ENCODE assay signal across 10 cellular contexts in genomic region chr9:128788445-128788844, GRCh38. TPM values are rescaled to one million over a fixed set of nuclear protein-coding genes. Genes with fewer than 3 reads are reported as not detected.
A peak's percentile ranks its signal among the peaks of the same experiment; 100 is the strongest.
DNase-seq lines count a peak whose midpoint lies in the region; ATAC-seq and TF ChIP-seq lines count a peak whose summit lies in the region.
"Had no signal": no experiment of that assay in that cellular context is flagged by ENCODE, and none has a peak within 500 bp of the region (broad histone marks: within the 10 kb centered on the region; RNA-seq: fewer than 3 reads in every experiment).

No MANE protein-coding gene starts in this region.

- H3K27me3 ChIP-seq in DOHH2 (ENCODE audit: control insufficient read depth, low read length) (no peaks in the 10 kb centered on the region), neutrophil (no peaks in the 10 kb centered on the region)
- H3K27me3 ChIP-seq: ascending aorta had no signal

- no peaks in the 10 kb centered on the region for H3K9me3 ChIP-seq in DOHH2 (ENCODE audit: control insufficient read depth, insufficient read depth, low read length)
- H3K9me3 ChIP-seq in OCI-LY7 (ENCODE audit: low read length), result peaks cover 5% of the 10 kb centered on the region; the same call in 1 of the 2 replicates
- H3K9me3 ChIP-seq in neutrophil, result no peaks in the 10 kb centered on the region
- H3K9me3 ChIP-seq: ascending aorta had no signal

- DNase-seq in OCI-LY7 (ENCODE audit: low spot score) (no peak), sciatic nerve (ENCODE audit: low spot score) (no peak), NCI-H526 treated with DMSO at 0.1 percent for 48 hours (lab: John Stamatoyannopoulos, UW) (no peak), HuH-7.5 (ENCODE audit: low spot score) (no peak)
- no peak for DNase-seq in effector memory CD8-positive, alpha-beta T cell
- DNase-seq: MV-4-11 had no signal

- no peak for TF ChIP-seq CTCF in DOHH2 (IDR thresholded peaks at IDR 0.05; ENCODE audit: low read depth, low read length, poor library complexity, severe bottlenecking)
- TF ChIP-seq CTCF in OCI-LY7 (conservative IDR thresholded peaks at IDR 0.05; ENCODE audit: low read length), result no peak
- no peak for TF ChIP-seq CTCF in neutrophil (IDR thresholded peaks at IDR 0.05)

- peaks cover 22% of the 10 kb centered on the region for H3K79me2 ChIP-seq in DOHH2 (ENCODE audit: control insufficient read depth, low read length)
- H3K79me2 ChIP-seq in OCI-LY7 (ENCODE audit: insufficient read depth, low read depth, low read length), result peaks cover 17% of the 10 kb centered on the region

- peak overlapping the region; percentile 86 for H3K4me2 ChIP-seq in DOHH2 (ENCODE audit: low read length)
- H3K4me2 ChIP-seq in OCI-LY7 (ENCODE audit: low read length), result peak overlapping the region; percentile 94

- H2AFZ ChIP-seq in OCI-LY7 (ENCODE audit: low read length), result no peak overlapping the region

- peak overlapping the region; percentile 96 to 97 for H3K27ac Mint-ChIP-seq in effector memory CD8-positive, alpha-beta T cell

- H3K9me3 Mint-ChIP-seq in effector memory CD8-positive, alpha-beta T cell, result no peaks in the 10 kb centered on the region

- H3K36me3 ChIP-seq in DOHH2 (ENCODE audit: control insufficient read depth, low read length), result peaks cover 41% of the 10 kb centered on the region
- H3K36me3 ChIP-seq in OCI-LY7 (ENCODE audit: insufficient read depth, low read length), result peaks cover 39% of the 10 kb centered on the region
- H3K36me3 ChIP-seq in neutrophil, result peaks cover 30% of the 10 kb centered on the region

- peak overlapping the region; percentile 96 to 98 for H3K4me3 Mint-ChIP-seq in effector memory CD8-positive, alpha-beta T cell

- H3K9me2 ChIP-seq in DOHH2 (replicated peaks; ENCODE audit: control insufficient read depth, low read length), result no peaks in the 10 kb centered on the region
- H3K9me2 ChIP-seq in OCI-LY7 (ENCODE audit: insufficient read depth, low read length), result no peaks in the 10 kb centered on the region

- CTCF ChIA-PET in OCI-LY7 (lab: Charles Lee; ENCODE audit: unreplicated experiment), result interaction anchor here (1.4 kb wide), 1 partner anchor 30 kb away, joined by 3 read pairs; the partner anchor contains the start of gene ENDOG

- intact Hi-C loops in OCI-LY7 (cut with micrococcal nuclease; ENCODE audit: unreplicated experiment) (loop anchor here (10.0 kb wide), 1 partner anchor 144 kb away; no protein-coding TSS in a partner anchor), sciatic nerve (cut with DNase I) (no loop called here)

- H3K36me3 Mint-ChIP-seq in effector memory CD8-positive, alpha-beta T cell (ENCODE audit: insufficient read depth), result peaks cover 26% of the 10 kb centered on the region

- H4K20me1 ChIP-seq in DOHH2 (ENCODE audit: control insufficient read depth, insufficient read depth, low read depth, low read length) (no peaks in the 10 kb centered on the region), OCI-LY7 (ENCODE audit: insufficient read depth, low read length) (no peaks in the 10 kb centered on the region)

- no peak for ATAC-seq in effector memory CD8-positive, alpha-beta T cell (replicated peaks)
- no peak for ATAC-seq in sciatic nerve
- no peak for ATAC-seq in GM18858 (IDR thresholded peaks at IDR 0.05; ENCODE audit: unreplicated experiment)

- H3K4me3 ChIP-seq in DOHH2 (ENCODE audit: low read length), result peak overlapping the region; percentile 85
- H3K4me3 ChIP-seq in OCI-LY7 (ENCODE audit: low read depth, low read length, poor library complexity, severe bottlenecking), result peak overlapping the region; percentile 97
- H3K4me3 ChIP-seq in neutrophil (ENCODE audit: low read depth in 1 of 2, low read length in 1 of 2), result peak overlapping the region in 1 of 2 experiments; percentile 84

- H3K27me3 Mint-ChIP-seq in effector memory CD8-positive, alpha-beta T cell, result no peaks in the 10 kb centered on the region

- POLR2A ChIA-PET in OCI-LY7 (lab: Charles Lee), result interaction anchor here (0.6 to 1.8 kb wide), 10 partner anchors 10 to 528 kb away, joined by 3 to 9 read pairs (median 4); partner anchors contain the start of genes ENDOG, ZDHHC12 and ZER1

- H3K4me1 Mint-ChIP-seq in effector memory CD8-positive, alpha-beta T cell (ENCODE audit: low read depth in 2 of 2), result peaks cover 19 to 20% of the 10 kb centered on the region in 2 donors

- peaks cover 25% of the 10 kb centered on the region for H3K4me1 ChIP-seq in DOHH2 (ENCODE audit: control insufficient read depth, low read length)
- peaks cover 27% of the 10 kb centered on the region for H3K4me1 ChIP-seq in OCI-LY7 (ENCODE audit: insufficient read depth, low read length, poor library complexity, severe bottlenecking)
- peaks cover 22 to 25% of the 10 kb centered on the region in 2 experiments for H3K4me1 ChIP-seq in neutrophil (ENCODE audit: control insufficient read depth in 1 of 2, insufficient read depth in 1 of 2, low read depth in 1 of 2, low read length in 1 of 2)

- no TSS peak for BruUV-seq in OCI-LY7 (replicated peaks; lab: Mats Ljungman, UMichigan)

- peaks cover 7% of the 10 kb centered on the region for H3F3A ChIP-seq in DOHH2 (ENCODE audit: control insufficient read depth, insufficient read depth)

- no peak overlapping the region for H3K27ac ChIP-seq in DOHH2 (ENCODE audit: low read depth, low read length)
- H3K27ac ChIP-seq in OCI-LY7 (ENCODE audit: low read depth, low read length, poor library complexity, severe bottlenecking), result no peak overlapping the region
- peak overlapping the region; percentile 86 for H3K27ac ChIP-seq in neutrophil

RNA-seq across cellular contexts. Expression of gene TBC1D13, which starts 1.4 kb away (rescaled TPM):
- 14.9 and 18.7 TPM in 2 replicates for total RNA-seq in OCI-LY7 (2014; rRNA removed; shearing (Covaris generic))
- total RNA-seq in OCI-LY7 (2022), result 18.9 and 24.7 TPM in 2 replicates
- total RNA-seq in sciatic nerve, result 23.2 TPM

RNA-seq across cellular contexts. Expression of gene ZER1, which starts 16.7 kb away (rescaled TPM):
- 6.9 and 11.0 TPM in 2 replicates for total RNA-seq in OCI-LY7 (2014; rRNA removed; shearing (Covaris generic))
- 15.1 and 20.0 TPM in 2 replicates for total RNA-seq in OCI-LY7 (2022)
- total RNA-seq in sciatic nerve, result 40.6 TPM

RNA-seq across cellular contexts. Expression of gene ENDOG, which starts 29.9 kb away (rescaled TPM):
- 31.9 and 35.2 TPM in 2 replicates for total RNA-seq in OCI-LY7 (2014; rRNA removed; shearing (Covaris generic))
- total RNA-seq in OCI-LY7 (2022) (24.8 and 29.4 TPM in 2 replicates), sciatic nerve (14.1 TPM)

RNA-seq across cellular contexts. Expression of gene SPOUT1, which starts 41.1 kb away (rescaled TPM):
- 38.9 and 51.2 TPM in 2 replicates for total RNA-seq in OCI-LY7 (2014; rRNA removed; shearing (Covaris generic))
- total RNA-seq in OCI-LY7 (2022) (47.8 and 52.5 TPM in 2 replicates), sciatic nerve (32.7 TPM)
